Comparison of ENCODE assay signal across 24 cellular contexts in the genomic region with DNA sequence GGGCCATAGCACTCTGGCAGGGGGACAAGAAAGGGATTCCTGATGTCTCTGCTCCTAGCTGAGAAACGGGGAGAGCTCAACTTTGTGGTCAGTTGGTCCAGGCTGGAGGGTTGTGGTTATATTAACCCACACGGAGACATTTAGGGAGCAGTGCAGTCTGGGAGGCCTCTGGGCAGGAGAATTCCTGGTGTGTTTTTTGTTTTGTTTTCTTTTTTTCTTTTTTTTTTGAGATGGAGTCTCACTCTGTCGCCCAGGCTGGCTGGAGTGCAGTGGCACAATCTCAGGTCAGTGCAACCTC.
DNase-seq lines count a peak whose midpoint lies in the region; ATAC-seq and TF ChIP-seq lines count a peak whose summit lies in the region.
"Had no signal": no experiment of that assay in that cellular context is flagged by ENCODE, and none has a peak within 500 bp of the region (broad histone marks: within the 10 kb centered on the region; RNA-seq: fewer than 3 reads in every experiment).

No MANE protein-coding gene starts in this region.

- WGBS in sigmoid colon, 2 donors: 60 to 71% methylated on average over 3 of the region's 3 CpGs
- WGBS in GM23248 (ENCODE audit: low coverage in 1 of 2, low lambda C conversion rate in 2 of 2, missing lambda C conversion rate in 2 of 2), 2 experiments: 75 to 76% methylated on average over 3 of the region's 3 CpGs

- TF ChIP-seq EP300 in sigmoid colon (IDR thresholded peaks at IDR 0.05): no peak

- H3F3A ChIP-seq in GM23248 (ENCODE audit: insufficient read depth): no peaks in the 10 kb centered on the region

- no peaks in the 10 kb centered on the region for H3K9me3 ChIP-seq in sigmoid colon
- no peaks in the 10 kb centered on the region for H3K9me3 ChIP-seq in Peyer's patch
- H3K9me3 ChIP-seq in GM23248 (ENCODE audit: low read depth): no peaks in the 10 kb centered on the region
- H3K9me3 ChIP-seq: A549, BE2C had no signal

- H3K27me3 ChIP-seq in sigmoid colon: no peaks in the 10 kb centered on the region
- no peaks in the 10 kb centered on the region for H3K27me3 ChIP-seq in Peyer's patch
- H3K27me3 ChIP-seq in GM23248 (replicated peaks; ENCODE audit: insufficient read depth): peaks cover 4% of the 10 kb centered on the region; the same call in 1 of the 2 replicates
- H3K27me3 ChIP-seq: BE2C had no signal

- TF ChIP-seq POLR2A in sigmoid colon (IDR thresholded peaks at IDR 0.05) (no peak), Peyer's patch (IDR thresholded peaks at IDR 0.05) (no peak)

- H3K36me3 ChIP-seq in sigmoid colon (no peaks in the 10 kb centered on the region), Peyer's patch (no peaks in the 10 kb centered on the region), GM23248 (ENCODE audit: low read depth) (no peaks in the 10 kb centered on the region)
- H3K36me3 ChIP-seq: BE2C had no signal

- peaks cover 6% of the 10 kb centered on the region for H3K27me3 Mint-ChIP-seq in activated B cell treated with CpG ODN at 0.5 μM for 24 hours

- TF ChIP-seq CTCF in activated B cell treated with CpG ODN at 0.5 μM for 24 hours (IDR thresholded peaks at IDR 0.05): no peak
- TF ChIP-seq CTCF in sigmoid colon (IDR thresholded peaks at IDR 0.05): no peak
- no peak for TF ChIP-seq CTCF in Peyer's patch (IDR thresholded peaks at IDR 0.05)

- H3K4me1 Mint-ChIP-seq in activated B cell treated with CpG ODN at 0.5 μM for 24 hours: no peaks in the 10 kb centered on the region
- H3K4me1 Mint-ChIP-seq: CD4-positive, CD25-positive, alpha-beta regulatory T cell had no signal

- POLR2A ChIA-PET in activated B cell treated with CpG ODN at 0.5 μM for 24 hours (lab: Charles Lee): no interaction called here

- H4K20me1 ChIP-seq in GM23248 (ENCODE audit: insufficient read depth): no peaks in the 10 kb centered on the region

- DNase-seq in H4 (ENCODE audit: low spot score) (peak; percentile 51), activated B cell treated with CpG ODN at 0.5 μM for 24 hours (peak; percentile 9), fibroblast of peridontal ligament (ENCODE audit: extremely low read depth) (peak; percentile 11), sigmoid colon (peak; percentile 6), Peyer's patch (no peak), GM23248 (no peak)
- no peak for DNase-seq in NK-92 treated with Interleukin-12 subunit alpha and Interleukin-12 subunit beta, amount 100 ng/mL, for 24 hours (lab: John Stamatoyannopoulos, UW)
- DNase-seq: BE2C; CD4-positive, CD25-positive, alpha-beta regulatory T cell; DMS79; HFFc6; KBM-7; NCI-H1092 treated with DMSO at 0.1 percent for 48 hours; NCI-H1436 treated with DMSO at 0.1 percent for 48 hours; NCI-H1930; NCI-H2227 treated with DMSO at 0.1 percent for 48 hours; NCI-H510A; NCI-H774; SHP77 had no signal

- H2AFZ ChIP-seq in GM23248: no peak overlapping the region

- no peaks in the 10 kb centered on the region for H3K9me3 Mint-ChIP-seq in activated B cell treated with CpG ODN at 0.5 μM for 24 hours
- H3K9me3 Mint-ChIP-seq: CD4-positive, CD25-positive, alpha-beta regulatory T cell; H9; HFFc6 had no signal

- in situ Hi-C loops in GM23248 (cut with MboI): no loop called here

- intact Hi-C loops in activated B cell treated with CpG ODN at 0.5 μM for 24 hours (cut with micrococcal nuclease) (no loop called here), sigmoid colon (cut with DNase I) (no loop called here)

- H3K9me2 ChIP-seq in GM23248 (ENCODE audit: insufficient read depth): no peaks in the 10 kb centered on the region

- H3K4me3 Mint-ChIP-seq in activated B cell treated with CpG ODN at 0.5 μM for 24 hours: no peak overlapping the region
- H3K4me3 Mint-ChIP-seq: CD4-positive, CD25-positive, alpha-beta regulatory T cell; H9; HFFc6 had no signal

- H3K4me2 ChIP-seq in GM23248 (ENCODE audit: unreplicated experiment): no peak overlapping the region
- H3K4me2 ChIP-seq: A549 had no signal

- no peaks in the 10 kb centered on the region for H3K36me3 Mint-ChIP-seq in activated B cell treated with CpG ODN at 0.5 μM for 24 hours (ENCODE audit: low read depth)
- H3K36me3 Mint-ChIP-seq: CD4-positive, CD25-positive, alpha-beta regulatory T cell had no signal

- H3K4me1 ChIP-seq in sigmoid colon (no peaks in the 10 kb centered on the region), Peyer's patch (no peaks in the 10 kb centered on the region), GM23248 (ENCODE audit: insufficient read depth) (no peaks in the 10 kb centered on the region)
- H3K4me1 ChIP-seq: A549 had no signal

- H3K9ac ChIP-seq in GM23248: no peak overlapping the region

- no peak overlapping the region for H3K27ac Mint-ChIP-seq in activated B cell treated with CpG ODN at 0.5 μM for 24 hours
- H3K27ac Mint-ChIP-seq: CD4-positive, CD25-positive, alpha-beta regulatory T cell; HFFc6 had no signal

- no peaks in the 10 kb centered on the region for H3K79me2 ChIP-seq in GM23248 (ENCODE audit: insufficient read depth)

- no peak overlapping the region for H3K4me3 ChIP-seq in sigmoid colon
- no peak overlapping the region for H3K4me3 ChIP-seq in Peyer's patch
- no peak overlapping the region for H3K4me3 ChIP-seq in GM23248
- H3K4me3 ChIP-seq: A549, GM12878 had no signal

- no peak for ATAC-seq in activated B cell treated with CpG ODN at 0.5 μM for 24 hours (ENCODE audit: low read depth)
- ATAC-seq: A549, GM12878, HepG2 had no signal

- H3K27ac ChIP-seq in sigmoid colon (no peak overlapping the region), Peyer's patch (no peak overlapping the region), GM23248 (no peak overlapping the region)
- H3K27ac ChIP-seq: A549, HL-60 had no signal

- CTCF ChIA-PET in activated B cell treated with CpG ODN at 0.5 μM for 24 hours (lab: Charles Lee): no interaction called here

Comparison
In these comparisons a context has a peak if more than half of its experiments do, and no peak if none do; other contexts are left out.
1. DNase-seq: peak in H4 (single experiment), activated B cell treated with CpG ODN at 0.5 μM for 24 hours (single experiment), fibroblast of peridontal ligament (single experiment) and sigmoid colon (single experiment); none in Peyer's patch (0 of 3), GM23248 (single experiment) and NK-92 treated with Interleukin-12 subunit alpha and Interleukin-12 subunit beta, amount 100 ng/mL, for 24 hours (single experiment).